ENCODE assay signal across 19 cellular contexts in genomic region chr3:194198938-194199337, GRCh38.
"Had no signal": no experiment of that assay in that cellular context is flagged by ENCODE, and none has a peak within 500 bp of the region (broad histone marks: within the 10 kb centered on the region; RNA-seq: fewer than 3 reads in every experiment).

No MANE protein-coding gene starts in this region.

- H3K4me1 ChIP-seq: breast epithelium, uterus had no signal

- H3K4me2 ChIP-seq: hepatocyte had no signal

- H3K27ac ChIP-seq: breast epithelium, hepatocyte, skin epidermis, stomach, tibial artery, uterus, WERI-Rb-1 had no signal

- H2AFZ ChIP-seq: hepatocyte had no signal

- H3K27me3 ChIP-seq: breast epithelium, hepatocyte, uterus had no signal

- H3K4me3 Mint-ChIP-seq: activated CD8-positive, alpha-beta T cell treated with anti-CD3 and anti-CD28 coated beads, Interleukin-2, amount 10 ng/mL, durations not matched to agents 7 days and 5 days; neural crest cell had no signal

- ATAC-seq: activated CD8-positive, alpha-beta T cell treated with anti-CD3 and anti-CD28 coated beads, Interleukin-2, amount 10 ng/mL, durations not matched to agents 7 days and 5 days; left ventricle myocardium superior had no signal

- H3K36me3 ChIP-seq: breast epithelium, stomach, tibial artery, uterus, WERI-Rb-1 had no signal

- H3K27ac Mint-ChIP-seq: activated CD8-positive, alpha-beta T cell treated with anti-CD3 and anti-CD28 coated beads, Interleukin-2, amount 10 ng/mL, durations not matched to agents 7 days and 5 days had no signal

- H3K9me3 Mint-ChIP-seq: neural crest cell had no signal

- H3K79me2 ChIP-seq: hepatocyte had no signal

- H3K9me3 ChIP-seq: breast epithelium, stomach, tibial artery, uterus had no signal

- H3K4me3 ChIP-seq: breast epithelium, hepatocyte, skin epidermis, stomach, tibial artery, uterus had no signal

- DNase-seq: activated CD4-positive, alpha-beta T cell treated with anti-CD3 and anti-CD28 coated beads for 4 hours; activated CD8-positive, alpha-beta memory T cell treated with anti-CD3 and anti-CD28 coated beads, Interleukin-2, amount 50 U/mL, for 48 hours; activated CD8-positive, alpha-beta T cell treated with anti-CD3 and anti-CD28 coated beads, Interleukin-2, amount 10 ng/mL, durations not matched to agents 7 days and 5 days; activated naive CD4-positive, alpha-beta T cell; aorta; dermis blood vessel endothelial cell; erythroblast; kidney; left ventricle myocardium superior; mesendoderm; posterior cingulate gyrus; stomach; tibial artery; uterus; WERI-Rb-1 had no signal
